In the genomic region with DNA sequence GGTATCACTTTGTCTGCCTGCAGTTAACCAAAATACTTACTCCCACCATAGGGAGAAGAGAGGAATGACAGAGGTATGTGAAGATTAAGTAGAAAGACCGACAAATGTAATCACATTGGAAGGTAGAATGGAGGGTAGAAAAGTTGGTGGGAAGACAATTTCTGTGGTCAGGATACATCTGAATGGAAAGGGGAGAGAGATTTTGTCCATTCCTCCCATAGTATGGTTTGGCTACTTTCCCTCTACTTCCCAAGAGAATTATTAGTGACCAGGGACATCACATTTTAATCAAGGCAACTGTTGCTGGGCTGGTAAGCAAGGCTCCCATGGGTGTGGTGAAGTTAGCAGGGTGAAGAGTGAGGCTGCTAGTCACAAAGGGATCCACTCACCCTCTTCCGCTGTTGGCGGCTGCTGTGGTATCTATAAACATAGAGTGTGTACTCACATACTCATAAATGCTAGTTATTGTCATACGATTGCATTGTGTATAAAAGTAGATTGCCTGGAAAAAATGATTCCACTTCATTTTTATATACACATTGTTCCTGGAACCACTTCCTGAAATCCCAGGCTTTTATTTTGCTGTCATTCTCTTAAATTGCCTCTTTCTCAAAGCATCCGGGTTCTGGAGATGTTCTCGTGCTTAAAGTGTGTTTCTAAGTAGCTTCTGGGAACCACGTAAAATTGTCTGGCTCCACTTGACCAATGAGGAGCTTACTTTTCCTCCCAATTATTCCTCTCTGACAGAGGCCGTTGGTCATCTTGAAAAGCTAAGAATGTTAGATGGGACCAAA, we compare ENCODE assay signal across 11 cellular contexts.
DNase-seq lines count a peak whose midpoint lies in the region; FAIRE-seq and TF ChIP-seq lines count a peak whose summit lies in the region.
"Had no signal": no experiment of that assay in that cellular context is flagged by ENCODE, and none has a peak within 500 bp of the region (broad histone marks: within the 10 kb centered on the region; RNA-seq: fewer than 3 reads in every experiment).

No MANE protein-coding gene starts in this region.

- H3K4me3 ChIP-seq in SJSA1 (no peak overlapping the region), esophagus muscularis mucosa (no peak overlapping the region), stomach (no peak overlapping the region)
- H3K4me3 ChIP-seq: BLaER1 had no signal

- H3K4me1 ChIP-seq in SJSA1 (replicated peaks), result peaks cover 24% of the 10 kb centered on the region
- H3K4me1 ChIP-seq in esophagus muscularis mucosa, result peaks cover 31 to 61% (median 55%) of the 10 kb centered on the region in 4 donors
- peaks cover 6 to 45% (median 24%) of the 10 kb centered on the region in 4 donors for H3K4me1 ChIP-seq in stomach

- TF ChIP-seq CTCF in esophagus muscularis mucosa (IDR thresholded peaks at IDR 0.05) (no peak), stomach (IDR thresholded peaks at IDR 0.05) (no peak)

- no peak for FAIRE-seq in RCC 7860 (lab: Jason Lieb, UNC)
- FAIRE-seq: colon had no signal

- intact Hi-C loops in esophagus muscularis mucosa (cut with DNase I) (loop anchor here (10.0 kb wide), 1 partner anchor 115 kb away; no protein-coding TSS in a partner anchor), stomach (cut with DNase I; ENCODE audit: low total_unique reads) (no loop called here)

- 72% methylated on average over 8 of the region's 8 CpGs for WGBS in esophagus muscularis mucosa
- 84 to 89% (median 84%) methylated on average over 8 of the region's 8 CpGs for WGBS in stomach, 5 donors

- peak; percentile 39 for DNase-seq in activated T-cell treated with anti-CD3 and anti-CD28 coated beads, Interleukin-2, amount 50 U/mL, for 1 hour
- DNase-seq in activated T-cell treated with anti-CD3 and anti-CD28 coated beads for 4 hours (no peak), SJSA1 (ENCODE audit: low read depth in 1 of 2, low spot score in 2 of 2) (peak; percentile 52 to 62), esophagus muscularis mucosa (ENCODE audit: extremely low spot score) (no peak), stomach (no peak), RCC 7860 (ENCODE audit: low spot score) (no peak), UCSD-AML1 (lab: John Stamatoyannopoulos, UW; ENCODE audit: unreplicated experiment) (no peak), inferior parietal cortex (ENCODE audit: extremely low spot score) (no peak)
- DNase-seq: mesendoderm had no signal

- H3K9me3 ChIP-seq in SJSA1 (replicated peaks) (no peaks in the 10 kb centered on the region), esophagus muscularis mucosa (no peaks in the 10 kb centered on the region), stomach (no peaks in the 10 kb centered on the region)
- H3K9me3 ChIP-seq: BLaER1 had no signal

- TF ChIP-seq EP300 in esophagus muscularis mucosa (IDR thresholded peaks at IDR 0.05) (no peak), stomach (IDR thresholded peaks at IDR 0.05) (no peak)

- H3K27ac ChIP-seq in SJSA1 (peak overlapping the region; percentile 75), esophagus muscularis mucosa (replicated peaks in 1 of 4) (peak overlapping the region; percentile 2 to 47 (median 42)), stomach (peak overlapping the region in 3 of 5 donors; percentile 6 to 25 (median 16))
- H3K27ac ChIP-seq: BLaER1 had no signal

- TF ChIP-seq POLR2A in esophagus muscularis mucosa (IDR thresholded peaks at IDR 0.05; ENCODE audit: low read depth) (no peak), stomach (IDR thresholded peaks at IDR 0.05) (no peak)

- H3K36me3 ChIP-seq in SJSA1 (no peaks in the 10 kb centered on the region), esophagus muscularis mucosa (no peaks in the 10 kb centered on the region), stomach (no peaks in the 10 kb centered on the region)
- H3K36me3 ChIP-seq: BLaER1 had no signal

- no peaks in the 10 kb centered on the region for H3K27me3 ChIP-seq in SJSA1 (replicated peaks)
- H3K27me3 ChIP-seq in esophagus muscularis mucosa, result no peaks in the 10 kb centered on the region
- no peaks in the 10 kb centered on the region for H3K27me3 ChIP-seq in stomach
- H3K27me3 ChIP-seq: BLaER1 had no signal

Comparison
In these comparisons a context has a peak if more than half of its experiments do, and no peak if none do; other contexts are left out.
1. DNase-seq: peak in activated T-cell treated with anti-CD3 and anti-CD28 coated beads, Interleukin-2, amount 50 U/mL, for 1 hour (single experiment) and SJSA1 (2 of 2); none in activated T-cell treated with anti-CD3 and anti-CD28 coated beads for 4 hours (single experiment), esophagus muscularis mucosa (single experiment), stomach (single experiment), RCC 7860 (single experiment), UCSD-AML1 (single experiment) and inferior parietal cortex (single experiment).
2. H3K27ac ChIP-seq: peak in every context shown above with its lines; median percentile 75 in SJSA1; 42 in esophagus muscularis mucosa; 16 in stomach.